Comparison of ENCODE assay signal across 14 cellular contexts in genomic region chr18:36188912-36189311, GRCh38. TPM values are rescaled to one million over a fixed set of nuclear protein-coding genes. Genes with fewer than 3 reads are reported as not detected.
DNase-seq lines count a peak whose midpoint lies in the region; ATAC-seq, FAIRE-seq and TF ChIP-seq lines count a peak whose summit lies in the region.
"Had no signal": no experiment of that assay in that cellular context is flagged by ENCODE, and none has a peak within 500 bp of the region (broad histone marks: within the 10 kb centered on the region; RNA-seq: fewer than 3 reads in every experiment).

No MANE protein-coding gene starts in this region.

- H3K36me3 Mint-ChIP-seq in naive thymus-derived CD4-positive, alpha-beta T cell: peaks cover 0 to 8% (median 0%) of the 10 kb centered on the region in 5 donors

- peaks cover 6% of the 10 kb centered on the region for H3K36me3 ChIP-seq in bronchial epithelial cell (ENCODE audit: control insufficient read depth, insufficient read depth, low read length)
- H3K36me3 ChIP-seq in naive thymus-derived CD4-positive, alpha-beta T cell (ENCODE audit: control insufficient read depth in 2 of 3, insufficient read depth in 3 of 3, low read length in 3 of 3): peaks cover 0 to 4% (median 0%) of the 10 kb centered on the region in 3 experiments
- H3K36me3 ChIP-seq: brain microvascular endothelial cell, esophagus muscularis mucosa had no signal

- H3K4me1 Mint-ChIP-seq in naive thymus-derived CD4-positive, alpha-beta T cell: peaks cover 7 to 17% (median 11%) of the 10 kb centered on the region in 7 donors

- H3K4me1 ChIP-seq in naive thymus-derived CD4-positive, alpha-beta T cell (ENCODE audit: control insufficient read depth in 2 of 2, insufficient read depth in 2 of 2, low read length in 2 of 2): peaks cover 4 to 5% of the 10 kb centered on the region in 2 donors

- peak; percentile 61 for DNase-seq in NCI-H82 (lab: John Stamatoyannopoulos, UW)
- no peak for DNase-seq in NCI-H82 treated with DMSO at 0.1 percent for 48 hours (lab: John Stamatoyannopoulos, UW; ENCODE audit: unreplicated experiment)
- peak; percentile 7 for DNase-seq in HT-29 (ENCODE audit: low spot score)
- no peak for DNase-seq in bronchial epithelial cell (ENCODE audit: low read depth)
- DNase-seq in naive thymus-derived CD4-positive, alpha-beta T cell: no peak
- no peak for DNase-seq in HK-2 (ENCODE audit: unreplicated experiment)
- DNase-seq in amniotic stem cell (lab: John Stamatoyannopoulos, UW): no peak
- DNase-seq: brain microvascular endothelial cell; NCI-H1417 treated with DMSO at 0.1 percent for 48 hours; NK-92 treated with Interleukin-12 subunit alpha and Interleukin-12 subunit beta, amount 100 ng/mL, for 24 hours; nucleus accumbens; stimulated activated CD4-positive, alpha-beta T cell treated with anti-CD3 and anti-CD28 coated beads, Interleukin-1b, Interleukin-23, amount 100 ng/mL, for 48 hours had no signal

- TF ChIP-seq CTCF in bronchial epithelial cell (IDR thresholded peaks at IDR 0.05; ENCODE audit: insufficient read depth, low read length, severe bottlenecking): no peak

- no peak overlapping the region for H3K27ac ChIP-seq in naive thymus-derived CD4-positive, alpha-beta T cell (ENCODE audit: low read depth, low read length)
- H3K27ac ChIP-seq: brain microvascular endothelial cell, esophagus muscularis mucosa had no signal

- intact Hi-C loops in naive thymus-derived CD4-positive, alpha-beta T cell (cut with micrococcal nuclease): loop anchor here in 1 of 2 donors (5.0 kb wide), 1 partner anchor 93 kb away; no protein-coding TSS in a partner anchor

- H3K4me3 Mint-ChIP-seq in naive thymus-derived CD4-positive, alpha-beta T cell: peak overlapping the region; percentile 74 to 87 (median 83)

- POLR2A ChIA-PET in naive thymus-derived CD4-positive, alpha-beta T cell (lab: Charles Lee): interaction anchor here (0.6 kb wide), 1 partner anchor 201 kb away, joined by 4 read pairs; no protein-coding TSS in a partner anchor

- peaks cover 20 to 35% (median 24%) of the 10 kb centered on the region in 5 donors for H3K27me3 Mint-ChIP-seq in naive thymus-derived CD4-positive, alpha-beta T cell

- CTCF ChIA-PET in naive thymus-derived CD4-positive, alpha-beta T cell (lab: Charles Lee): no interaction called here

- ATAC-seq in naive thymus-derived CD4-positive, alpha-beta T cell: no peak
- no peak for ATAC-seq in HG03159 (IDR thresholded peaks at IDR 0.05; ENCODE audit: unreplicated experiment)

- no peaks in the 10 kb centered on the region for H3K9me3 ChIP-seq in naive thymus-derived CD4-positive, alpha-beta T cell (ENCODE audit: control insufficient read depth in 2 of 3, low read length in 3 of 3)
- H3K9me3 ChIP-seq: esophagus muscularis mucosa had no signal

- no peak for FAIRE-seq in bronchial epithelial cell (lab: Jason Lieb, UNC)

- peak overlapping the region; percentile 53 for H3K4me3 ChIP-seq in bronchial epithelial cell (ENCODE audit: low read depth, low read length)
- no peak overlapping the region for H3K4me3 ChIP-seq in naive thymus-derived CD4-positive, alpha-beta T cell (ENCODE audit: low read length)

- H3K27me3 ChIP-seq in bronchial epithelial cell (ENCODE audit: control insufficient read depth, insufficient read depth, low read length): no peaks in the 10 kb centered on the region
- peaks cover 0 to 3% of the 10 kb centered on the region in 2 donors for H3K27me3 ChIP-seq in naive thymus-derived CD4-positive, alpha-beta T cell (ENCODE audit: control insufficient read depth in 2 of 2, insufficient read depth in 2 of 2, low read length in 2 of 2)
- H3K27me3 ChIP-seq: brain microvascular endothelial cell, esophagus muscularis mucosa had no signal

- peaks cover 0 to 1% (median 0%) of the 10 kb centered on the region in 11 donors for H3K9me3 Mint-ChIP-seq in naive thymus-derived CD4-positive, alpha-beta T cell

- H3K27ac Mint-ChIP-seq in naive thymus-derived CD4-positive, alpha-beta T cell: peak overlapping the region in 1 of 9 donors; percentile 4

RNA-seq across cellular contexts. Expression of gene MOCOS, which starts 1.6 kb away (rescaled TPM):
- 5.9 and 6.2 TPM in 2 replicates for total RNA-seq in HT-29 (2014; rRNA removed; shearing (Covaris generic))
- total RNA-seq in bronchial epithelial cell: 24.5 and 37.0 TPM in 2 replicates
- under 1 TPM in 1 of 5 experiments, not detected in 4; 0.05 TPM for total RNA-seq in naive thymus-derived CD4-positive, alpha-beta T cell
- polyA plus RNA-seq in naive thymus-derived CD4-positive, alpha-beta T cell: not detected

RNA-seq across cellular contexts. Expression of gene ELP2, which starts 59.2 kb away (rescaled TPM):
- total RNA-seq in HT-29 (2014; rRNA removed; shearing (Covaris generic)): 42.4 and 75.2 TPM in 2 replicates
- 72.9 and 89.4 TPM in 2 replicates for total RNA-seq in bronchial epithelial cell
- total RNA-seq in naive thymus-derived CD4-positive, alpha-beta T cell: 100 to 1,000 TPM in 4 of 5 experiments, 10 to 100 TPM in 1; 79.3 to 177 (median 150) TPM
- polyA plus RNA-seq in naive thymus-derived CD4-positive, alpha-beta T cell: 10 to 100 TPM; 77.4 to 93.9 TPM

RNA-seq across cellular contexts. Expression of gene SLC39A6, which starts 59.8 kb away (rescaled TPM):
- 24.8 and 26.0 TPM in 2 replicates for total RNA-seq in HT-29 (2014; rRNA removed; shearing (Covaris generic))
- total RNA-seq in bronchial epithelial cell: 152 and 218 TPM in 2 replicates
- 10 to 100 TPM; 12.1 to 25.2 (median 16.6) TPM for total RNA-seq in naive thymus-derived CD4-positive, alpha-beta T cell
- polyA plus RNA-seq in naive thymus-derived CD4-positive, alpha-beta T cell: 10 to 100 TPM; 20.2 to 27.8 TPM

Comparison
In these comparisons a context has a peak if more than half of its experiments do, and no peak if none do; other contexts are left out.
1. DNase-seq: peak in NCI-H82 (single experiment) and HT-29 (single experiment); none in NCI-H82 treated with DMSO at 0.1 percent for 48 hours (single experiment), bronchial epithelial cell (single experiment), naive thymus-derived CD4-positive, alpha-beta T cell (0 of 9), HK-2 (single experiment) and amniotic stem cell (single experiment).